In genomic region chr16:77898671-77899211, GRCh38 we compare ENCODE assay signal across 15 cellular contexts.
DNase-seq lines count a peak whose midpoint lies in the region; ATAC-seq and TF ChIP-seq lines count a peak whose summit lies in the region.
"Had no signal": no experiment of that assay in that cellular context is flagged by ENCODE, and none has a peak within 500 bp of the region (broad histone marks: within the 10 kb centered on the region; RNA-seq: fewer than 3 reads in every experiment).

No MANE protein-coding gene starts in this region.

- H3K9ac ChIP-seq in fibroblast of lung (ENCODE audit: insufficient read depth, low read length) = no peak overlapping the region

- no peaks in the 10 kb centered on the region for H3K9me3 ChIP-seq in left ventricle myocardium inferior (replicated peaks)
- no peaks in the 10 kb centered on the region for H3K9me3 ChIP-seq in fibroblast of lung (ENCODE audit: control insufficient read depth, insufficient read depth, low read depth, low read length)
- H3K9me3 ChIP-seq: BE2C, gastrocnemius medialis, vagina had no signal

- TF ChIP-seq CTCF in left ventricle myocardium inferior (IDR thresholded peaks at IDR 0.05; ENCODE audit: borderline replicate concordance) = no peak
- TF ChIP-seq CTCF in fibroblast of lung (conservative IDR thresholded peaks at IDR 0.05 in 1 of 2, IDR thresholded peaks at IDR 0.05 in 1 of 2; ENCODE audit: low read depth in 1 of 2, low read length in 2 of 2) = no peak

- H3K27me3 ChIP-seq in left ventricle myocardium inferior (ENCODE audit: low read depth) (no peaks in the 10 kb centered on the region), fibroblast of lung (ENCODE audit: control insufficient read depth, insufficient read depth, low read length) (no peaks in the 10 kb centered on the region)
- H3K27me3 ChIP-seq: BE2C, gastrocnemius medialis, vagina had no signal

- no peak overlapping the region for H2AFZ ChIP-seq in fibroblast of lung (ENCODE audit: low read length)

- H3K27ac ChIP-seq in left ventricle myocardium inferior (replicated peaks) = no peak overlapping the region
- peak overlapping the region; percentile 82 for H3K27ac ChIP-seq in fibroblast of lung (ENCODE audit: insufficient read depth, low read length)
- H3K27ac ChIP-seq: gastrocnemius medialis, vagina had no signal

- peaks cover 25% of the 10 kb centered on the region for H3K4me1 ChIP-seq in left ventricle myocardium inferior
- peaks cover 18% of the 10 kb centered on the region for H3K4me1 ChIP-seq in fibroblast of lung (ENCODE audit: control insufficient read depth, extremely low read depth, insufficient read depth, low read length)
- H3K4me1 ChIP-seq: BE2C, gastrocnemius medialis, vagina had no signal

- ATAC-seq in left ventricle myocardium superior (peak; percentile 28), GM18873 (IDR thresholded peaks at IDR 0.05; ENCODE audit: low FRiP score, unreplicated experiment) (no peak), GM21528 (IDR thresholded peaks at IDR 0.05; ENCODE audit: low FRiP score, unreplicated experiment) (no peak)
- ATAC-seq: activated naive CD8-positive, alpha-beta T cell treated with anti-CD3 and anti-CD28 coated beads, Interleukin-2, amount 50 U/mL, for 24 hours; gastrocnemius medialis; stimulated activated naive CD8-positive, alpha-beta T cell treated with anti-CD3 and anti-CD28 coated beads, Interleukin-15, Interleukin-2, amounts not matched to agents 100 U/mL and 50 U/mL, for 24 hours had no signal

- no peaks in the 10 kb centered on the region for H4K20me1 ChIP-seq in fibroblast of lung (ENCODE audit: control insufficient read depth, extremely low read depth, insufficient read depth, low read length)

- H3K4me3 ChIP-seq in left ventricle myocardium inferior = no peak overlapping the region
- no peak overlapping the region for H3K4me3 ChIP-seq in fibroblast of lung (replicated peaks in 1 of 4; ENCODE audit: control extremely low read depth in 1 of 4, insufficient read depth in 1 of 4, low read depth in 3 of 4, low read length in 4 of 4)
- H3K4me3 ChIP-seq: gastrocnemius medialis, vagina had no signal

- H3K4me2 ChIP-seq in fibroblast of lung (ENCODE audit: extremely low read depth, insufficient read depth, low read length) = no peak overlapping the region

- no peaks in the 10 kb centered on the region for H3K79me2 ChIP-seq in fibroblast of lung (ENCODE audit: control insufficient read depth, insufficient read depth, low read length)

- no peaks in the 10 kb centered on the region for H3K36me3 ChIP-seq in left ventricle myocardium inferior
- no peaks in the 10 kb centered on the region for H3K36me3 ChIP-seq in fibroblast of lung (ENCODE audit: control insufficient read depth, insufficient read depth, low read length)
- H3K36me3 ChIP-seq: BE2C, gastrocnemius medialis, vagina had no signal

- DNase-seq in left ventricle myocardium superior (no peak), left ventricle myocardium inferior (no peak), NCI-H774 (lab: John Stamatoyannopoulos, UW) (peak; percentile 8), fibroblast of lung (ENCODE audit: low read depth in 2 of 2) (peak; percentile 70 to 93), pons (ENCODE audit: low spot score) (no peak)
- DNase-seq in activated CD8-positive, alpha-beta memory T cell treated with anti-CD3 and anti-CD28 coated beads, Interleukin-2, amount 50 U/mL, for 4 hours = no peak
- DNase-seq: activated naive CD8-positive, alpha-beta T cell treated with anti-CD3 and anti-CD28 coated beads, Interleukin-2, amount 50 U/mL, for 24 hours; activated T-cell treated with anti-CD3 and anti-CD28 coated beads for 4 hours; BE2C; gastrocnemius medialis; stimulated activated CD4-positive, alpha-beta T cell treated with anti-CD3 and anti-CD28 coated beads, Interleukin-4, amount 100 ng/mL, for 4 hours; stimulated activated naive CD8-positive, alpha-beta T cell treated with anti-CD3 and anti-CD28 coated beads, Interleukin-15, Interleukin-2, amounts not matched to agents 100 U/mL and 50 U/mL, for 24 hours had no signal

- intact Hi-C loops in left ventricle myocardium superior (cut with micrococcal nuclease) (no loop called here), left ventricle myocardium inferior (cut with micrococcal nuclease) (no loop called here)

Comparison
In these comparisons a context has a peak if more than half of its experiments do, and no peak if none do; other contexts are left out.
1. DNase-seq: peak in NCI-H774 (single experiment) and fibroblast of lung (2 of 2); none in left ventricle myocardium superior (single experiment), left ventricle myocardium inferior (single experiment), pons (single experiment) and activated CD8-positive, alpha-beta memory T cell treated with anti-CD3 and anti-CD28 coated beads, Interleukin-2, amount 50 U/mL, for 4 hours (single experiment).